In the genomic region with DNA sequence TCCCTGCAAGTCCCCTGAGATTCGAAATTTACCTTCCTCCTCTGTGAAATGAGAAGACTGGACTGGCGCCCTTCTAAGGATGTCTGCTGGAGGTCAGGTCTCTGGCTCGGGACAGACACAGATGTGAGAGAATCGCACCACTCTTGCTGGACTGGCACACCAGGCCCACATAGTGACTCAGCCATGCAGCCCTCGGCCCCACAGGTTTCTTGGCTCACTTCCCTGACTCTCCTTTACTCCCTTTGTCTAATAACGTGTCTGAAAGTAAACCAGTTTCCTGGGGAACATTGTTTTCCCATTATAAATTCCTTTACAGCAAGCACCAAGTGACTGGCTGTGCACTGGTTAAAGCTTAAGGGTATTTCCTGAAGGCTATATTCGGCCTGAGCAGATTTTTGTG, we compare ENCODE assay signal across 16 cellular contexts.
DNase-seq lines count a peak whose midpoint lies in the region; ATAC-seq and TF ChIP-seq lines count a peak whose summit lies in the region.
"Had no signal": no experiment of that assay in that cellular context is flagged by ENCODE, and none has a peak within 500 bp of the region (broad histone marks: within the 10 kb centered on the region; RNA-seq: fewer than 3 reads in every experiment).

No MANE protein-coding gene starts in this region.

- intact Hi-C loops in esophagus muscularis mucosa (cut with DNase I) = no loop called here

- no peaks in the 10 kb centered on the region for H3K27me3 Mint-ChIP-seq in activated T-helper 17 cell treated with anti-CD3 and anti-CD28 coated beads, Interleukin-2, amount 50 U/mL, for 72 hours

- WGBS in esophagus muscularis mucosa = 53% methylated on average over 7 of the region's 7 CpGs

- TF ChIP-seq EP300 in esophagus muscularis mucosa (IDR thresholded peaks at IDR 0.05) = no peak

- no peak for ATAC-seq in activated T-helper 17 cell treated with anti-CD3 and anti-CD28 coated beads, Interleukin-2, amount 50 U/mL, for 72 hours (replicated peaks)
- ATAC-seq in GM21825 (IDR thresholded peaks at IDR 0.05; ENCODE audit: unreplicated experiment) (no peak), HG03457 (IDR thresholded peaks at IDR 0.05; ENCODE audit: unreplicated experiment) (no peak)
- ATAC-seq: activated T-cell treated with anti-CD3 and anti-CD28 coated beads, Interleukin-2, amount 50 U/mL, for 4 hours had no signal

- TF ChIP-seq CTCF in esophagus muscularis mucosa (IDR thresholded peaks at IDR 0.05) = no peak

- H3K36me3 Mint-ChIP-seq in activated T-helper 17 cell treated with anti-CD3 and anti-CD28 coated beads, Interleukin-2, amount 50 U/mL, for 72 hours (ENCODE audit: low read depth) = no peaks in the 10 kb centered on the region

- peak overlapping the region; percentile 56 for H3K27ac Mint-ChIP-seq in activated T-helper 17 cell treated with anti-CD3 and anti-CD28 coated beads, Interleukin-2, amount 50 U/mL, for 72 hours
- H3K27ac Mint-ChIP-seq: activated CD4-positive, alpha-beta T cell treated with anti-CD3 and anti-CD28 coated beads, Interleukin-2, amount 10 ng/mL, durations not matched to agents 24 days and 14 days; T-helper 2 cell treated with Interferon-gamma antibody and Interleukin-4, amounts not matched to agents 5 μg/mL and 100 μg/mL, for 36 hours had no signal

- H3K9me3 Mint-ChIP-seq in activated T-helper 17 cell treated with anti-CD3 and anti-CD28 coated beads, Interleukin-2, amount 50 U/mL, for 72 hours = peaks cover 7% of the 10 kb centered on the region

- no peaks in the 10 kb centered on the region for H3K36me3 ChIP-seq in esophagus muscularis mucosa
- H3K36me3 ChIP-seq: heart left ventricle had no signal

- no peak overlapping the region for H3K4me3 Mint-ChIP-seq in activated T-helper 17 cell treated with anti-CD3 and anti-CD28 coated beads, Interleukin-2, amount 50 U/mL, for 72 hours
- H3K4me3 Mint-ChIP-seq: activated CD4-positive, alpha-beta T cell treated with anti-CD3 and anti-CD28 coated beads, Interleukin-2, amount 10 ng/mL, durations not matched to agents 24 days and 14 days; activated T-cell treated with anti-CD3 and anti-CD28 coated beads, Interleukin-2, amount 50 U/mL, for 4 hours; T-helper 2 cell treated with Interferon-gamma antibody and Interleukin-4, amounts not matched to agents 5 μg/mL and 100 μg/mL, for 36 hours had no signal

- H3K4me1 Mint-ChIP-seq in activated T-helper 17 cell treated with anti-CD3 and anti-CD28 coated beads, Interleukin-2, amount 50 U/mL, for 72 hours = peaks cover 11% of the 10 kb centered on the region

- H3K27me3 ChIP-seq in esophagus muscularis mucosa = no peaks in the 10 kb centered on the region
- H3K27me3 ChIP-seq: heart left ventricle had no signal

- no peak for TF ChIP-seq POLR2A in esophagus muscularis mucosa (IDR thresholded peaks at IDR 0.05; ENCODE audit: low read depth)

- peak; percentile 7 for DNase-seq in DMS53 (lab: John Stamatoyannopoulos, UW)
- no peak for DNase-seq in DMS53 treated with DMSO at 0.1 percent for 48 hours (lab: John Stamatoyannopoulos, UW; ENCODE audit: unreplicated experiment)
- DNase-seq in esophagus muscularis mucosa (ENCODE audit: extremely low spot score) = peak; percentile 68
- DNase-seq in renal cortical epithelial cell (ENCODE audit: low read depth) = peak; percentile 98
- DNase-seq in AG20443 (ENCODE audit: low spot score) = no peak
- DNase-seq: activated CD4-positive, alpha-beta T cell treated with anti-CD3 and anti-CD28 coated beads, Interleukin-2, amount 10 ng/mL, durations not matched to agents 24 days and 14 days; activated T-cell treated with anti-CD3 and anti-CD28 coated beads, Interleukin-2, amount 50 U/mL, for 4 hours; effector memory CD4-positive, alpha-beta T cell; NCI-H1930 had no signal

- H3K27ac ChIP-seq in esophagus muscularis mucosa (replicated peaks in 1 of 4) = no peak overlapping the region
- H3K27ac ChIP-seq: 22Rv1 had no signal

- no peak overlapping the region for H3K4me3 ChIP-seq in esophagus muscularis mucosa
- H3K4me3 ChIP-seq: heart left ventricle, skin epidermis had no signal

- peaks cover 0 to 4% (median 0%) of the 10 kb centered on the region in 4 donors for H3K4me1 ChIP-seq in esophagus muscularis mucosa

- H3K9me3 ChIP-seq in esophagus muscularis mucosa = no peaks in the 10 kb centered on the region
- H3K9me3 ChIP-seq: heart left ventricle had no signal

Comparison
In these comparisons a context has a peak if more than half of its experiments do, and no peak if none do; other contexts are left out.
1. DNase-seq: peak in DMS53 (single experiment), esophagus muscularis mucosa (single experiment) and renal cortical epithelial cell (single experiment); none in DMS53 treated with DMSO at 0.1 percent for 48 hours (single experiment) and AG20443 (single experiment).